ENCODE assay signal across 9 cellular contexts in genomic region chr18:61772293-61772848, GRCh38.
"Had no signal": no experiment of that assay in that cellular context is flagged by ENCODE, and none has a peak within 500 bp of the region (broad histone marks: within the 10 kb centered on the region; RNA-seq: fewer than 3 reads in every experiment).

No MANE protein-coding gene starts in this region.

- H3K9ac ChIP-seq: GM23248 had no signal

- H2AFZ ChIP-seq: GM23248 had no signal

- DNase-seq: GM23248, GOT3, H7, IMR-90, KG1 had no signal

- H3K9me3 ChIP-seq: HAP-1 had no signal

- FAIRE-seq: HTR-8/SVneo, K562 had no signal

- H3K27ac ChIP-seq: GM23248 had no signal

- H3K4me3 ChIP-seq: GM23248, HAP-1, K562 had no signal

- H3K36me3 ChIP-seq: HAP-1 had no signal

- ATAC-seq: HCT116, K562 had no signal
